In genomic region chr18:9557250-9557943, GRCh38 we compare ENCODE assay signal across 20 cellular contexts. TPM values are rescaled to one million over a fixed set of nuclear protein-coding genes. Genes with fewer than 3 reads are reported as not detected.
DNase-seq lines count a peak whose midpoint lies in the region; ATAC-seq, FAIRE-seq and TF ChIP-seq lines count a peak whose summit lies in the region.
"Had no signal": no experiment of that assay in that cellular context is flagged by ENCODE, and none has a peak within 500 bp of the region (broad histone marks: within the 10 kb centered on the region; RNA-seq: fewer than 3 reads in every experiment).

No MANE protein-coding gene starts in this region.

- H2BK5ac ChIP-seq in IMR-90 (ENCODE audit: low read depth, low read length, poor library complexity, severe bottlenecking), result no peak overlapping the region
- H2BK5ac ChIP-seq in mesenchymal stem cell (ENCODE audit: low read depth, low read length, poor library complexity, severe bottlenecking), result no peak overlapping the region

- peaks cover 4% of the 10 kb centered on the region for H3K9me3 ChIP-seq in IMR-90 (ENCODE audit: control insufficient read depth, insufficient read depth, low read length)
- H3K9me3 ChIP-seq in mesenchymal stem cell (ENCODE audit: control insufficient read depth, low read length), result peaks cover 3% of the 10 kb centered on the region

- intact Hi-C loops in IMR-90 (cut with micrococcal nuclease), result no loop called here

- H2AK5ac ChIP-seq in IMR-90 (ENCODE audit: low read depth, low read length), result no peak overlapping the region; the same call in 1 of the 2 replicates
- no peak overlapping the region for H2AK5ac ChIP-seq in mesenchymal stem cell (ENCODE audit: low read length, severe bottlenecking)

- H2BK20ac ChIP-seq in IMR-90 (ENCODE audit: low read depth, low read length), result no peak overlapping the region

- H2BK15ac ChIP-seq in IMR-90 (ENCODE audit: low read depth, low read length) (no peak overlapping the region), mesenchymal stem cell (ENCODE audit: low read depth, poor library complexity, severe bottlenecking) (no peak overlapping the region)

- peaks cover 2% of the 10 kb centered on the region; the same call in 1 of the 2 replicates for H3K4me1 ChIP-seq in IMR-90 (ENCODE audit: control insufficient read depth, insufficient read depth, low read length)
- peaks cover 29% of the 10 kb centered on the region for H3K4me1 ChIP-seq in foreskin keratinocyte
- no peaks in the 10 kb centered on the region for H3K4me1 ChIP-seq in mesenchymal stem cell (ENCODE audit: control insufficient read depth, insufficient read depth, low read depth, low read length)
- H3K4me1 ChIP-seq: A549 had no signal

- peaks cover 46% of the 10 kb centered on the region for H3K36me3 ChIP-seq in IMR-90 (ENCODE audit: control insufficient read depth, insufficient read depth, low read length)
- peaks cover 31% of the 10 kb centered on the region for H3K36me3 ChIP-seq in bronchial epithelial cell (ENCODE audit: control insufficient read depth, insufficient read depth, low read length)
- peaks cover 33 to 93% of the 10 kb centered on the region in 2 experiments for H3K36me3 ChIP-seq in mesenchymal stem cell (ENCODE audit: control insufficient read depth in 1 of 2, insufficient read depth in 2 of 2, low read depth in 1 of 2, low read length in 2 of 2)

- no TSS peak for BruUV-seq in IMR-90 (replicated peaks; lab: Mats Ljungman, UMichigan)

- peaks cover 24 to 51% of the 10 kb centered on the region in 2 experiments for H3K79me1 ChIP-seq in IMR-90 (ENCODE audit: low read depth in 1 of 2, low read length in 2 of 2)
- peaks cover 14% of the 10 kb centered on the region for H3K79me1 ChIP-seq in mesenchymal stem cell (replicated peaks; ENCODE audit: low read length, poor library complexity, severe bottlenecking)

- H3K4ac ChIP-seq in IMR-90 (ENCODE audit: low read depth, low read length) (no peak overlapping the region), mesenchymal stem cell (ENCODE audit: low read depth in 1 of 2, low read length in 2 of 2) (no peak overlapping the region)

- no peak overlapping the region for H3K56ac ChIP-seq in IMR-90 (ENCODE audit: extremely low read depth, insufficient read depth, low read length)

- no peak overlapping the region for H2BK120ac ChIP-seq in IMR-90 (ENCODE audit: low read depth, low read length)
- H2BK120ac ChIP-seq in mesenchymal stem cell (ENCODE audit: low read depth, low read length), result no peak overlapping the region

- TF ChIP-seq RAD21 in IMR-90 (IDR thresholded peaks at IDR 0.05; ENCODE audit: low read length), result no peak

- in situ Hi-C loops in IMR-90 (cut with MboI; ENCODE audit: low sequenced_read_pairs), result no loop called here

- POLR2A ChIA-PET in IMR-90 (lab: Charles Lee; ENCODE audit: unreplicated experiment), result no interaction called here

- H2AFZ ChIP-seq in IMR-90 (replicated peaks; ENCODE audit: low read length, poor library complexity) (no peak overlapping the region), mesenchymal stem cell (ENCODE audit: low read depth, low read length) (no peak overlapping the region)

- peak overlapping the region; percentile 27; the same call in 1 of the 2 replicates for H3K27ac ChIP-seq in IMR-90 (ENCODE audit: insufficient read depth, low read length)
- H3K27ac ChIP-seq in foreskin keratinocyte, result peak overlapping the region; percentile 11
- no peak overlapping the region for H3K27ac ChIP-seq in mesenchymal stem cell (ENCODE audit: low read length, poor library complexity, severe bottlenecking)
- H3K27ac ChIP-seq: A549 had no signal

- CTCF ChIA-PET in IMR-90 (lab: Yijun Ruan, JAX), result no interaction called here

- FAIRE-seq in bronchial epithelial cell (lab: Jason Lieb, UNC), result peak; percentile 47
- FAIRE-seq in frontal cortex (lab: Jason Lieb, UNC), result no peak
- FAIRE-seq: A549, G401.6, RCC 7860 had no signal

- H2BK12ac ChIP-seq in mesenchymal stem cell (ENCODE audit: low read length in 2 of 2), result no peak overlapping the region

- H4K5ac ChIP-seq in IMR-90 (ENCODE audit: low read depth, low read length), result no peak overlapping the region

- no peak overlapping the region for H2AK9ac ChIP-seq in IMR-90 (replicated peaks; ENCODE audit: low read depth, low read length, poor library complexity)

- ATAC-seq in IMR-90 (ENCODE audit: low read depth) (no peak), foreskin keratinocyte (peak; percentile 98), HG02798 (IDR thresholded peaks at IDR 0.05; ENCODE audit: poor library complexity, unreplicated experiment) (no peak), HG03139 (IDR thresholded peaks at IDR 0.05; ENCODE audit: unreplicated experiment) (no peak)
- ATAC-seq: A549 had no signal

- dilution Hi-C loops in IMR-90 (cut with HindIII; ENCODE audit: low sequenced_read_pairs, unreplicated experiment), result no loop called here

- H4K8ac ChIP-seq in IMR-90 (ENCODE audit: low read depth in 2 of 2, low read length in 2 of 2) (no peak overlapping the region), mesenchymal stem cell (ENCODE audit: low read length) (no peak overlapping the region)

- peaks cover 9% of the 10 kb centered on the region for H3K9me1 ChIP-seq in IMR-90 (ENCODE audit: insufficient read depth, low read length)

- TF ChIP-seq CTCF in IMR-90 (conservative IDR thresholded peaks at IDR 0.05; ENCODE audit: low read depth, low read length) (no peak), bronchial epithelial cell (IDR thresholded peaks at IDR 0.05; ENCODE audit: insufficient read depth, low read length, severe bottlenecking) (no peak), foreskin keratinocyte (conservative IDR thresholded peaks at IDR 0.05) (peak; percentile 53)

- no peak overlapping the region for H3K9ac ChIP-seq in IMR-90 (ENCODE audit: low read depth, low read length)
- H3K9ac ChIP-seq in mesenchymal stem cell (ENCODE audit: low read length), result no peak overlapping the region

- H3K14ac ChIP-seq in IMR-90 (replicated peaks; ENCODE audit: low read depth, low read length) (no peak overlapping the region), mesenchymal stem cell (ENCODE audit: low read length in 2 of 2) (no peak overlapping the region)

- TF ChIP-seq POLR2A in IMR-90 (IDR thresholded peaks at IDR 0.05; ENCODE audit: low read depth, low read length), result no peak

- no peaks in the 10 kb centered on the region; the same call in 1 of the 2 replicates for H4K20me1 ChIP-seq in IMR-90 (ENCODE audit: insufficient read depth, low read length)

- H4K91ac ChIP-seq in IMR-90 (ENCODE audit: insufficient read depth, low read depth, low read length) (no peak overlapping the region), mesenchymal stem cell (ENCODE audit: low read length) (no peak overlapping the region)

- H3K18ac ChIP-seq in IMR-90 (ENCODE audit: low read depth, low read length) (no peak overlapping the region), mesenchymal stem cell (ENCODE audit: low read depth in 1 of 2, low read length in 2 of 2) (no peak overlapping the region)

- no peak overlapping the region for H3K4me3 ChIP-seq in IMR-90 (ENCODE audit: insufficient read depth, low read depth, low read length)
- H3K4me3 ChIP-seq in bronchial epithelial cell (ENCODE audit: low read depth, low read length), result no peak overlapping the region
- no peak overlapping the region for H3K4me3 ChIP-seq in mesenchymal stem cell (ENCODE audit: insufficient read depth in 1 of 2, low read depth in 1 of 2, low read length in 2 of 2)
- H3K4me3 ChIP-seq: A549 had no signal

- H3K23ac ChIP-seq in IMR-90 (ENCODE audit: low read depth, low read length), result no peak overlapping the region
- no peak overlapping the region for H3K23ac ChIP-seq in mesenchymal stem cell (ENCODE audit: low read length in 2 of 2)

- no peak overlapping the region for H3K4me2 ChIP-seq in IMR-90 (ENCODE audit: low read depth, low read length)
- H3K4me2 ChIP-seq in mesenchymal stem cell (ENCODE audit: low read length, poor library complexity, severe bottlenecking), result no peak overlapping the region
- H3K4me2 ChIP-seq: A549 had no signal

- DNase-seq in IMR-90, result peak; percentile 43
- peak; percentile 85 for DNase-seq in bronchial epithelial cell (ENCODE audit: low read depth)
- peak; percentile 66 to 77 for DNase-seq in foreskin keratinocyte
- DNase-seq in mesenchymal stem cell, result peak; percentile 15
- DNase-seq in frontal cortex (ENCODE audit: low spot score in 2 of 2), result no peak
- DNase-seq in NCI-H1105 (lab: John Stamatoyannopoulos, UW), result no peak
- DNase-seq: H9, HFFc6, Kasumi-1, NCI-H1417 treated with DMSO at 0.1 percent for 48 hours, NCI-H187, NCI-H446, NCI-H526, OCI-M1, Right ventricle myocardium superior had no signal

- H3K27me3 ChIP-seq in IMR-90 (ENCODE audit: control insufficient read depth, insufficient read depth, low read length) (no peaks in the 10 kb centered on the region), bronchial epithelial cell (ENCODE audit: control insufficient read depth, insufficient read depth, low read length) (no peaks in the 10 kb centered on the region), foreskin keratinocyte (no peaks in the 10 kb centered on the region), mesenchymal stem cell (ENCODE audit: control insufficient read depth in 1 of 2, insufficient read depth in 1 of 2, low read length in 2 of 2) (no peaks in the 10 kb centered on the region)

- 100% methylated on average over 2 of the region's 13 CpGs; no CpG with 5 or more reads in 1 of the 2 experiments for WGBS in IMR-90 (ENCODE audit: extremely low coverage in 2 of 2, insufficient read length in 1 of 2), 2 experiments
- WGBS in mesenchymal stem cell, result 96% methylated on average over 10 of the region's 13 CpGs

TF ChIP-seq in IMR-90, 13 proteins besides CTCF, POLR2A, EP300 and RAD21 (continues in another document):
- TF ChIP-seq BHLHE40 (IDR thresholded peaks at IDR 0.05; ENCODE audit: low read depth, low read length), result no peak
- TF ChIP-seq NFE2L2 (IDR thresholded peaks at IDR 0.05; ENCODE audit: low read depth, low read length), result no peak
- no peak for TF ChIP-seq MAZ (IDR thresholded peaks at IDR 0.05; ENCODE audit: borderline replicate concordance, low read depth, low read length)
- no peak for TF ChIP-seq RCOR1 (IDR thresholded peaks at IDR 0.05; ENCODE audit: insufficient replicate concordance, low read length)
- no peak for TF ChIP-seq USF2 (IDR thresholded peaks at IDR 0.05; ENCODE audit: low read depth, low read length)

RNA-seq across cellular contexts. Expression of gene PPP4R1, which starts 57.0 kb away (rescaled TPM):
- total RNA-seq in IMR-90 (2012; rRNA removed) (123 and 131 TPM in 2 replicates), bronchial epithelial cell (187 and 199 TPM in 2 replicates), foreskin keratinocyte (142 and 147 TPM in 2 replicates), frontal cortex (152 TPM)
- polyA plus RNA-seq in IMR-90 (2012; rRNA removed) (70.9 and 80.6 TPM in 2 replicates), foreskin keratinocyte (53.3 and 58.5 TPM in 2 replicates)
- polyA plus RNA-seq in IMR-90 (2012; cell fraction: cytosol; rRNA removed), result 40.7 and 121 TPM in 2 replicates
- 131 and 135 TPM in 2 replicates for polyA plus RNA-seq in IMR-90 (2012; cell fraction: nucleus; rRNA removed; ENCODE audit: low replicate concordance)
- 61.2 TPM for polyA plus RNA-seq in mesenchymal stem cell (2013, experiment 1 of 2)
- polyA plus RNA-seq in mesenchymal stem cell (2013, experiment 2 of 2), result 58.8 TPM

Comparison
In these comparisons a context has a peak if more than half of its experiments do, and no peak if none do; other contexts are left out.
1. DNase-seq: peak in IMR-90 (single experiment), bronchial epithelial cell (single experiment), foreskin keratinocyte (2 of 2) and mesenchymal stem cell (single experiment); none in frontal cortex (0 of 2) and NCI-H1105 (single experiment).